In the genomic region with DNA sequence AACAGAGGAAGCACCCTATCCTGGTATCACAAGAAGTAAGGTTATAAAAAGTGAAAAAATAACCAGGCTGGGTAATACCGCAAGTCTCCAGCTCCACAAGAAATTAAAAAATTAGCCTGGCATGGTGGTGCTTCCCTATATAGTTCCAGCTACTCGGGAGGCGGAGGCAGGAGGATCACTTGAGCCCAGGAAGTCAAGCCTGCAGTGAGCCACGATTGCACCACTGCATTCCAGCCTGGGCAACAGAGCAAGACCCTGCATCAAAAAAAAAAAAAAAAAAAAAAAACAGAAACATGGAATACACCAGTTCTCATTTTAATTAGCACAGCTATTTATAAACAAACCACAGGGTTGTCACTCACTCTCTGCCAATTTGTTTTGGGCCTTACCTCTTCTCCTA, we compare ENCODE assay signal across 36 cellular contexts.
"Had no signal": no experiment of that assay in that cellular context is flagged by ENCODE, and none has a peak within 500 bp of the region (broad histone marks: within the 10 kb centered on the region; RNA-seq: fewer than 3 reads in every experiment).

No MANE protein-coding gene starts in this region.

- H3K27ac Mint-ChIP-seq: activated CD4-positive, alpha-beta memory T cell treated with anti-CD3 and anti-CD28 coated beads for 36 hours; activated CD4-positive, alpha-beta T cell treated with anti-CD3 and anti-CD28 coated beads for 36 hours; activated CD4-positive, alpha-beta T cell treated with anti-CD3 and anti-CD28 coated beads, Interleukin-2, amount 10 ng/mL, durations not matched to agents 24 days and 14 days; activated CD8-positive, alpha-beta memory T cell treated with anti-CD3 and anti-CD28 coated beads, Interleukin-2, amount 10 ng/mL, durations not matched to agents 7 days and 5 days; activated CD8-positive, alpha-beta T cell treated with anti-CD3 and anti-CD28 coated beads, Interleukin-2, amount 10 ng/mL, durations not matched to agents 7 days and 5 days; activated naive CD4-positive, alpha-beta T cell treated with anti-CD3 and anti-CD28 coated beads for 36 hours; activated naive CD4-positive, alpha-beta T cell treated with anti-CD3 and anti-CD28 coated beads, Interleukin-2, amount 50 U/mL, for 24 hours; activated naive CD8-positive, alpha-beta T cell treated with anti-CD3 and anti-CD28 coated beads for 36 hours; activated naive CD8-positive, alpha-beta T cell treated with anti-CD3 and anti-CD28 coated beads, Interleukin-2, amount 50 U/mL, for 24 hours; activated T-helper 1 cell treated with anti-CD3 and anti-CD28 coated beads, Interleukin-12 subunit alpha, Interleukin-12 subunit beta, Interleukin-2, Interleukin-4 antibody, amounts not matched to agents 30 ng/mL and 10 ng/mL and 1 ng/mL, durations not matched to agents 14 hours and 24 hours and 36 hours; activated T-helper 2 cell treated with anti-CD3 and anti-CD28 coated beads, Interferon-gamma antibody, Interleukin-2, Interleukin-4, amounts not matched to agents 10 μg/mL and 5 μg/mL and 100 μg/mL, durations not matched to agents 14 hours and 24 hours and 36 hours; T-helper 17 cell; T-helper 2 cell treated with Interferon-gamma antibody and Interleukin-4, amounts not matched to agents 5 μg/mL and 100 μg/mL, for 36 hours had no signal

- H3K9me3 Mint-ChIP-seq: activated CD4-positive, alpha-beta memory T cell treated with anti-CD3 and anti-CD28 coated beads for 36 hours; activated CD4-positive, alpha-beta T cell treated with anti-CD3 and anti-CD28 coated beads, Interleukin-2, amount 10 ng/mL, durations not matched to agents 24 days and 14 days; activated naive CD4-positive, alpha-beta T cell treated with anti-CD3 and anti-CD28 coated beads for 36 hours; activated naive CD4-positive, alpha-beta T cell treated with anti-CD3 and anti-CD28 coated beads, Interleukin-2, amount 50 U/mL, for 24 hours; activated naive CD8-positive, alpha-beta T cell treated with anti-CD3 and anti-CD28 coated beads for 36 hours; activated naive CD8-positive, alpha-beta T cell treated with anti-CD3 and anti-CD28 coated beads, Interleukin-2, amount 50 U/mL, for 24 hours; activated T-helper 1 cell treated with anti-CD3 and anti-CD28 coated beads, Interleukin-12 subunit alpha, Interleukin-12 subunit beta, Interleukin-2, Interleukin-4 antibody, amounts not matched to agents 30 ng/mL and 10 ng/mL and 1 ng/mL, durations not matched to agents 14 hours and 24 hours and 36 hours; activated T-helper 2 cell treated with anti-CD3 and anti-CD28 coated beads, Interferon-gamma antibody, Interleukin-2, Interleukin-4, amounts not matched to agents 10 μg/mL and 5 μg/mL and 100 μg/mL, durations not matched to agents 14 hours and 24 hours and 36 hours; effector memory CD8-positive, alpha-beta T cell; T-helper 2 cell treated with Interferon-gamma antibody and Interleukin-4, amounts not matched to agents 5 μg/mL and 100 μg/mL, for 36 hours had no signal

- H3K27ac ChIP-seq: adrenal gland, body of pancreas, epithelial cell of prostate, esophagus muscularis mucosa, foreskin keratinocyte, gastroesophageal sphincter, WERI-Rb-1 had no signal

- H3K27me3 ChIP-seq: adrenal gland, body of pancreas, esophagus muscularis mucosa, foreskin keratinocyte, gastroesophageal sphincter had no signal

- H3K27me3 Mint-ChIP-seq: activated CD4-positive, alpha-beta memory T cell treated with anti-CD3 and anti-CD28 coated beads for 36 hours; activated CD4-positive, alpha-beta T cell treated with anti-CD3 and anti-CD28 coated beads for 36 hours; activated CD4-positive, alpha-beta T cell treated with anti-CD3 and anti-CD28 coated beads, Interleukin-2, amount 10 ng/mL, durations not matched to agents 24 days and 14 days; activated CD8-positive, alpha-beta memory T cell treated with anti-CD3 and anti-CD28 coated beads, Interleukin-2, amount 10 ng/mL, durations not matched to agents 7 days and 5 days; activated naive CD4-positive, alpha-beta T cell treated with anti-CD3 and anti-CD28 coated beads, Interleukin-2, amount 50 U/mL, for 24 hours; activated naive CD8-positive, alpha-beta T cell treated with anti-CD3 and anti-CD28 coated beads for 36 hours; activated naive CD8-positive, alpha-beta T cell treated with anti-CD3 and anti-CD28 coated beads, Interleukin-2, amount 50 U/mL, for 24 hours; effector memory CD8-positive, alpha-beta T cell; T-helper 17 cell had no signal

- H3K9me3 ChIP-seq: adrenal gland, body of pancreas, esophagus muscularis mucosa, gastroesophageal sphincter had no signal

- DNase-seq: activated CD4-positive, alpha-beta memory T cell treated with anti-CD3 and anti-CD28 coated beads for 36 hours; activated CD4-positive, alpha-beta T cell treated with anti-CD3 and anti-CD28 coated beads for 36 hours; activated CD4-positive, alpha-beta T cell treated with anti-CD3 and anti-CD28 coated beads, Interleukin-2, amount 10 ng/mL, durations not matched to agents 24 days and 14 days; activated CD4-positive, CD25-positive, alpha-beta regulatory T cell; activated CD4-positive, CD25-positive, alpha-beta regulatory T cell treated with anti-CD3 and anti-CD28 coated beads, Interleukin-2, amount 50 U/mL, for 72 hours; activated CD8-positive, alpha-beta memory T cell treated with anti-CD3 and anti-CD28 coated beads, Interleukin-2, amount 10 ng/mL, durations not matched to agents 7 days and 5 days; activated CD8-positive, alpha-beta memory T cell treated with anti-CD3 and anti-CD28 coated beads, Interleukin-2, amount 50 U/mL, for 4 hours; activated CD8-positive, alpha-beta T cell treated with anti-CD3 and anti-CD28 coated beads, Interleukin-2, amount 10 ng/mL, durations not matched to agents 7 days and 5 days; activated effector memory CD4-positive, alpha-beta T cell treated with anti-CD3 and anti-CD28 coated beads, Interleukin-2, amount 50 U/mL, for 16 hours; activated naive CD4-positive, alpha-beta T cell treated with anti-CD3 and anti-CD28 coated beads for 36 hours; activated naive CD8-positive, alpha-beta T cell treated with anti-CD3 and anti-CD28 coated beads for 36 hours; activated naive CD8-positive, alpha-beta T cell treated with anti-CD3 and anti-CD28 coated beads, Interleukin-2, amount 50 U/mL, for 24 hours; activated T-cell treated with anti-CD3 and anti-CD28 coated beads, Interleukin-2, amount 50 U/mL, for 1 hour; activated T-cell treated with anti-CD3 and anti-CD28 coated beads, Interleukin-2, amount 50 U/mL, for 48 hours; adrenal gland; amygdala; aorta; body of pancreas; caudate nucleus; cortex of kidney; dermis blood vessel endothelial cell; effector CD4-positive, alpha-beta T cell; effector memory CD8-positive, alpha-beta T cell; foreskin keratinocyte; head of caudate nucleus; hippocampal formation; T-helper 17 cell; T1000; WERI-Rb-1 had no signal

- H3K4me1 Mint-ChIP-seq: activated naive CD8-positive, alpha-beta T cell treated with anti-CD3 and anti-CD28 coated beads for 36 hours; activated naive CD8-positive, alpha-beta T cell treated with anti-CD3 and anti-CD28 coated beads, Interleukin-2, amount 50 U/mL, for 24 hours had no signal

- H3K4me3 Mint-ChIP-seq: activated CD4-positive, alpha-beta memory T cell treated with anti-CD3 and anti-CD28 coated beads for 36 hours; activated CD4-positive, alpha-beta T cell treated with anti-CD3 and anti-CD28 coated beads for 36 hours; activated CD4-positive, alpha-beta T cell treated with anti-CD3 and anti-CD28 coated beads, Interleukin-2, amount 10 ng/mL, durations not matched to agents 24 days and 14 days; activated CD8-positive, alpha-beta memory T cell treated with anti-CD3 and anti-CD28 coated beads, Interleukin-2, amount 10 ng/mL, durations not matched to agents 7 days and 5 days; activated CD8-positive, alpha-beta T cell treated with anti-CD3 and anti-CD28 coated beads, Interleukin-2, amount 10 ng/mL, durations not matched to agents 7 days and 5 days; activated naive CD4-positive, alpha-beta T cell treated with anti-CD3 and anti-CD28 coated beads for 36 hours; activated naive CD4-positive, alpha-beta T cell treated with anti-CD3 and anti-CD28 coated beads, Interleukin-2, amount 50 U/mL, for 24 hours; activated naive CD8-positive, alpha-beta T cell treated with anti-CD3 and anti-CD28 coated beads for 36 hours; activated naive CD8-positive, alpha-beta T cell treated with anti-CD3 and anti-CD28 coated beads, Interleukin-2, amount 50 U/mL, for 24 hours; activated T-helper 1 cell treated with anti-CD3 and anti-CD28 coated beads, Interleukin-12 subunit alpha, Interleukin-12 subunit beta, Interleukin-2, Interleukin-4 antibody, amounts not matched to agents 30 ng/mL and 10 ng/mL and 1 ng/mL, durations not matched to agents 14 hours and 24 hours and 36 hours; effector memory CD8-positive, alpha-beta T cell; T-helper 17 cell; T-helper 2 cell treated with Interferon-gamma antibody and Interleukin-4, amounts not matched to agents 5 μg/mL and 100 μg/mL, for 36 hours had no signal

- H3K4me3 ChIP-seq: adrenal gland, body of pancreas, esophagus muscularis mucosa, gastroesophageal sphincter had no signal

- ATAC-seq: activated CD4-positive, alpha-beta T cell treated with anti-CD3 and anti-CD28 coated beads for 36 hours; activated CD8-positive, alpha-beta memory T cell treated with anti-CD3 and anti-CD28 coated beads, Interleukin-2, amount 10 ng/mL, durations not matched to agents 7 days and 5 days; activated CD8-positive, alpha-beta T cell treated with anti-CD3 and anti-CD28 coated beads, Interleukin-2, amount 10 ng/mL, durations not matched to agents 7 days and 5 days; activated naive CD8-positive, alpha-beta T cell treated with anti-CD3 and anti-CD28 coated beads, Interleukin-2, amount 50 U/mL, for 24 hours; body of pancreas; effector memory CD8-positive, alpha-beta T cell; foreskin keratinocyte; gastroesophageal sphincter; T-helper 17 cell had no signal

- H3K4me1 ChIP-seq: foreskin keratinocyte had no signal
